ENCODE assay signal across 17 cellular contexts in genomic region chr1:55038974-55039341, GRCh38. TPM values are rescaled to one million over a fixed set of nuclear protein-coding genes. Genes with fewer than 3 reads are reported as not detected.
DNase-seq lines count a peak whose midpoint lies in the region; ATAC-seq and TF ChIP-seq lines count a peak whose summit lies in the region.
"Had no signal": no experiment of that assay in that cellular context is flagged by ENCODE, and none has a peak within 500 bp of the region (broad histone marks: within the 10 kb centered on the region; RNA-seq: fewer than 3 reads in every experiment).

No MANE protein-coding gene starts in this region.

- no peak overlapping the region for H3K9ac ChIP-seq in neural cell (ENCODE audit: low read length)

- no peak for TF ChIP-seq RAD21 in neural cell (conservative IDR thresholded peaks at IDR 0.05)

- POLR2A ChIA-PET in RWPE1 (lab: Yijun Ruan, JAX; ENCODE audit: low non-redundant PET) = no interaction called here

- DNase-seq in RWPE1 (ENCODE audit: low spot score) (no peak), foreskin fibroblast (no peak), HK-2 (ENCODE audit: unreplicated experiment) (no peak), RPMI8226 (no peak)
- DNase-seq: activated CD4-positive, alpha-beta T cell treated with anti-CD3 and anti-CD28 coated beads, Interleukin-2, amount 10 ng/mL, durations not matched to agents 24 days and 14 days; anterior cingulate cortex; NCI-H1694; NCI-H82; stimulated activated naive CD8-positive, alpha-beta T cell treated with anti-CD3 and anti-CD28 coated beads, Interleukin-15, amount 100 ng/mL, for 72 hours; T1000 had no signal

- H3K4me3 ChIP-seq in ACC112 (ENCODE audit: low read depth, low read length) = peak overlapping the region; percentile 71; the same call in 1 of the 2 replicates
- peak overlapping the region; percentile 32 to 56 for H3K4me3 ChIP-seq in foreskin fibroblast (ENCODE audit: low read depth in 1 of 2, low read length in 2 of 2)
- H3K4me3 ChIP-seq in neural cell (ENCODE audit: low read length) = peak overlapping the region; percentile 65
- no peak overlapping the region for H3K4me3 ChIP-seq in gastroesophageal sphincter

- no peaks in the 10 kb centered on the region for H3K9me2 ChIP-seq in neural cell (ENCODE audit: insufficient read depth, low read length)

- H3K27ac ChIP-seq in ACC112 (ENCODE audit: low read depth, low read length) (no peak overlapping the region), RWPE1 (peak overlapping the region; percentile 89), neural cell (ENCODE audit: low read length) (no peak overlapping the region), gastroesophageal sphincter (no peak overlapping the region)
- H3K27ac ChIP-seq: neutrophil had no signal

- TF ChIP-seq CTCF in RWPE1 (conservative IDR thresholded peaks at IDR 0.05; ENCODE audit: low read depth) (no peak), foreskin fibroblast (IDR thresholded peaks at IDR 0.05; ENCODE audit: low read depth, low read length) (no peak), neural cell (IDR thresholded peaks at IDR 0.05; ENCODE audit: poor library complexity, severe bottlenecking) (no peak), gastroesophageal sphincter (IDR thresholded peaks at IDR 0.05) (no peak)

- H4K20me1 ChIP-seq in neural cell (ENCODE audit: insufficient read depth) = no peaks in the 10 kb centered on the region

- H3K4me1 ChIP-seq in ACC112 (ENCODE audit: control insufficient read depth, insufficient read depth, low read length, unreplicated experiment) (no peaks in the 10 kb centered on the region), gastroesophageal sphincter (peaks cover 0 to 18% (median 0%) of the 10 kb centered on the region in 3 donors)

- H3K36me3 ChIP-seq in ACC112 (ENCODE audit: insufficient read depth, low read length) (no peaks in the 10 kb centered on the region), neural cell (ENCODE audit: insufficient read depth, low read length) (no peaks in the 10 kb centered on the region), gastroesophageal sphincter (no peaks in the 10 kb centered on the region)
- H3K36me3 ChIP-seq: neutrophil had no signal

- no peak overlapping the region for H3K4me2 ChIP-seq in neural cell (ENCODE audit: low read length)

- CTCF ChIA-PET in RWPE1 (lab: Yijun Ruan, JAX) = interaction anchor here (0.6 to 3.1 kb wide), 3 partner anchors 17 to 80 kb away, joined by 3 to 13 read pairs (median 3); no protein-coding TSS in a partner anchor

- no peaks in the 10 kb centered on the region for H3K79me2 ChIP-seq in ACC112 (ENCODE audit: control insufficient read depth, insufficient read depth, low read length, unreplicated experiment)
- no peaks in the 10 kb centered on the region for H3K79me2 ChIP-seq in neural cell (replicated peaks; ENCODE audit: insufficient read depth, low read length)

- H2AFZ ChIP-seq in ACC112 (ENCODE audit: low read length, unreplicated experiment) (no peak overlapping the region), neural cell (ENCODE audit: low read depth, low read length) (no peak overlapping the region)

- no peak for ATAC-seq in gastroesophageal sphincter
- ATAC-seq in HG03442 (IDR thresholded peaks at IDR 0.05; ENCODE audit: unreplicated experiment) = no peak

- no peak for TF ChIP-seq POLR2A in gastroesophageal sphincter (IDR thresholded peaks at IDR 0.05)

- peaks cover 84% of the 10 kb centered on the region for H3K27me3 ChIP-seq in ACC112 (ENCODE audit: insufficient read depth, low read length)
- peaks cover 49% of the 10 kb centered on the region for H3K27me3 ChIP-seq in neural cell (ENCODE audit: insufficient read depth, low read depth, low read length)
- peaks cover 60% of the 10 kb centered on the region for H3K27me3 ChIP-seq in gastroesophageal sphincter

- TF ChIP-seq EP300 in neural cell (conservative IDR thresholded peaks at IDR 0.05; ENCODE audit: poor library complexity, severe bottlenecking) = no peak
- no peak for TF ChIP-seq EP300 in gastroesophageal sphincter (IDR thresholded peaks at IDR 0.05)

- 28 to 52% methylated on average over 4 to 7 of the region's 9 CpGs for WGBS in gastroesophageal sphincter (ENCODE audit: low coverage in 1 of 2), 2 donors

- H3K9me3 ChIP-seq in neural cell (ENCODE audit: low read length) (no peaks in the 10 kb centered on the region), gastroesophageal sphincter (no peaks in the 10 kb centered on the region)
- H3K9me3 ChIP-seq: neutrophil had no signal

- H3F3A ChIP-seq in neural cell (ENCODE audit: insufficient read depth, low read length, poor library complexity, severe bottlenecking) = no peaks in the 10 kb centered on the region

TF ChIP-seq in neural cell, 6 proteins besides CTCF, POLR2A, EP300 and RAD21:
- TF ChIP-seq MXI1 (conservative IDR thresholded peaks at IDR 0.05; ENCODE audit: poor library complexity, severe bottlenecking) (no peak), SMC3 (conservative IDR thresholded peaks at IDR 0.05; ENCODE audit: poor library complexity) (no peak), TAF1 (IDR thresholded peaks at IDR 0.05; ENCODE audit: low read depth) (no peak), EZH2 (IDR thresholded peaks at IDR 0.05; ENCODE audit: borderline replicate concordance, insufficient read depth, low read length, poor library complexity, severe bottlenecking) (no peak)
- TF ChIP-seq, protein P1, sequence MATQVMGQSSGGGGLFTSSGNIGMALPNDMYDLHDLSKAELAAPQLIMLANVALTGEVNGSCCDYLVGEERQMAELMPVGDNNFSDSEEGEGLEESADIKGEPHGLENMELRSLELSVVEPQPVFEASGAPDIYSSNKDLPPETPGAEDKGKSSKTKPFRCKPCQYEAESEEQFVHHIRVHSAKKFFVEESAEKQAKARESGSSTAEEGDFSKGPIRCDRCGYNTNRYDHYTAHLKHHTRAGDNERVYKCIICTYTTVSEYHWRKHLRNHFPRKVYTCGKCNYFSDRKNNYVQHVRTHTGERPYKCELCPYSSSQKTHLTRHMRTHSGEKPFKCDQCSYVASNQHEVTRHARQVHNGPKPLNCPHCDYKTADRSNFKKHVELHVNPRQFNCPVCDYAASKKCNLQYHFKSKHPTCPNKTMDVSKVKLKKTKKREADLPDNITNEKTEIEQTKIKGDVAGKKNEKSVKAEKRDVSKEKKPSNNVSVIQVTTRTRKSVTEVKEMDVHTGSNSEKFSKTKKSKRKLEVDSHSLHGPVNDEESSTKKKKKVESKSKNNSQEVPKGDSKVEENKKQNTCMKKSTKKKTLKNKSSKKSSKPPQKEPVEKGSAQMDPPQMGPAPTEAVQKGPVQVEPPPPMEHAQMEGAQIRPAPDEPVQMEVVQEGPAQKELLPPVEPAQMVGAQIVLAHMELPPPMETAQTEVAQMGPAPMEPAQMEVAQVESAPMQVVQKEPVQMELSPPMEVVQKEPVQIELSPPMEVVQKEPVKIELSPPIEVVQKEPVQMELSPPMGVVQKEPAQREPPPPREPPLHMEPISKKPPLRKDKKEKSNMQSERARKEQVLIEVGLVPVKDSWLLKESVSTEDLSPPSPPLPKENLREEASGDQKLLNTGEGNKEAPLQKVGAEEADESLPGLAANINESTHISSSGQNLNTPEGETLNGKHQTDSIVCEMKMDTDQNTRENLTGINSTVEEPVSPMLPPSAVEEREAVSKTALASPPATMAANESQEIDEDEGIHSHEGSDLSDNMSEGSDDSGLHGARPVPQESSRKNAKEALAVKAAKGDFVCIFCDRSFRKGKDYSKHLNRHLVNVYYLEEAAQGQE (IDR thresholded peaks at IDR 0.05; ENCODE audit: borderline replicate concordance) = no peak

RNA-seq across cellular contexts. Expression of gene PCSK9, which starts 0.4 kb away (rescaled TPM):
- polyA plus RNA-seq in neural cell = not detected in 2 replicates
- polyA minus RNA-seq in neural cell = not detected in 2 replicates
- under 1 TPM in 3 of 4 donors, not detected in 1; 0.13 to 0.64 (median 0.23) TPM for total RNA-seq in gastroesophageal sphincter
- total RNA-seq: activated CD4-positive, alpha-beta T cell treated with anti-CD3 and anti-CD28 coated beads, Interleukin-2, amount 10 ng/mL, durations not matched to agents 24 days and 14 days had no signal

RNA-seq across cellular contexts. Expression of gene BSND, which starts 40.2 kb away (rescaled TPM):
- polyA plus RNA-seq in neural cell = not detected in 2 replicates
- not detected in 2 replicates for polyA minus RNA-seq in neural cell
- total RNA-seq in gastroesophageal sphincter = not detected
- total RNA-seq: activated CD4-positive, alpha-beta T cell treated with anti-CD3 and anti-CD28 coated beads, Interleukin-2, amount 10 ng/mL, durations not matched to agents 24 days and 14 days; dermis microvascular lymphatic vessel endothelial cell; LHCN-M2 had no signal

RNA-seq across cellular contexts. Expression of gene TMEM61, which starts 58.5 kb away (rescaled TPM):
- not detected in 2 replicates for polyA plus RNA-seq in neural cell
- not detected in 2 replicates for polyA minus RNA-seq in neural cell
- total RNA-seq in gastroesophageal sphincter = 1 to 10 TPM in 3 of 4 donors, not detected in 1; 1.5 to 2.5 (median 1.5) TPM
- total RNA-seq: activated CD4-positive, alpha-beta T cell treated with anti-CD3 and anti-CD28 coated beads, Interleukin-2, amount 10 ng/mL, durations not matched to agents 24 days and 14 days; LHCN-M2 had no signal

Comparison
In these comparisons a context has a peak if more than half of its experiments do, and no peak if none do; other contexts are left out.
1. H3K4me3 ChIP-seq: peak in ACC112 (single experiment), foreskin fibroblast (2 of 2) and neural cell (single experiment); none in gastroesophageal sphincter (0 of 2).